ENCODE assay signal across 8 cellular contexts in the genomic region with DNA sequence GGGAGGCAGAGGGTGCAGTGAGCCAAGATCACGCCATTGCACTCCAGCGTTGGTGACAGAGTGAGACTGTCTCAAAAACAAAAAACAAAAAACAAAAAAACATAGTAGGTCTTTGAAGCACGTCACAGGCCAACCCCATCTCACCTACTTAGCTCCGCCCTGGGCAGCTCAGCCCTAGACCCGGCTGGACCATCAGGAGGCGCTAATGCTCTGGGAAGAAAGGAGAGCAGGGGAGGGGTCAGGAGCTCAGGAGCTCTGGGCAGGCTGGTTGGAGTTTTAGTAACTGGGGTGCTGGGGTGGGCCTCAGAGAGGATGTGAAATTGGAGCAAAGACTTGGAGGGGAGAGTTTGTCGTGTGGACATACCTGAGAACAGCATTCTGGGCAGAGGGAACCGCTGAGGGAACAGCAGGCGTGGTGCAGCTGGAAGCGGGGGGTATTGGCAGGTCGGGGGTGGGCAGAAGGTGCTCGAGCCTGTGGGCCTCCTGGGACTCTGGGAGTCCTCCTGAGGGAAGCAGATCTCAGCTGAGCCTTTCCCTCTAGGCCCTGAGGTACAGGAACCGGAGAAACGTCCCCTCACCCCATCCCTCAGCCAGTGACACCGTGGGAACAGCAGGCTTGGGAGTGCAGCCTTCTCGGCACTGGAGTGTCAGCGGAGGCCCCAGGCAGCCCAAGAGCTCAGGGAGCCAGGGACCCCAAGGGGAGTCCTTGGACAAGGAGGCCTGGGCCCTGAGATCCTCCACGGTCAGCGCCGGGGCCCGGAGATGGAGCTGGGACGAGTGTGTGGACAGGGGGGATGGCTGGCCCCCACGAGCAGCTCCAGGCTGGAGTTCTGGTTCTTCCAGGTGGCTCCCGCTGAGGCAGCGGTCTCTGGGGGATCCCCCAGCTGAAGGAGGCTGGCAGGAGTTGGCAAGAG. TPM values are rescaled to one million over a fixed set of nuclear protein-coding genes. Genes with fewer than 3 reads are reported as not detected.
DNase-seq lines count a peak whose midpoint lies in the region; TF ChIP-seq lines count a peak whose summit lies in the region.

No MANE protein-coding gene starts in this region.

- H3K36me3 ChIP-seq in colonic mucosa = no peaks in the 10 kb centered on the region

- peaks cover 12% of the 10 kb centered on the region for H3K23me2 ChIP-seq in H9 (ENCODE audit: insufficient read length, low read depth, low read length, poor library complexity, severe bottlenecking)

- no peak overlapping the region for H3K4me2 ChIP-seq in H9 (ENCODE audit: insufficient read depth, insufficient read length, low read length)

- H2AFZ ChIP-seq in H9 (ENCODE audit: low read length) = no peak overlapping the region

- intact Hi-C loops in colonic mucosa (cut with DNase I) = loop anchor here (5.0 kb wide), 1 partner anchor 39 kb away; the partner anchor contains the start of genes PRDX5 and TRMT112

- peaks cover 3 to 9% (median 4%) of the 10 kb centered on the region in 3 experiments; a peak in 5 of 7 replicates for H3K36me3 Mint-ChIP-seq in H9 (ENCODE audit: insufficient read depth in 1 of 3, low read depth in 3 of 3)

- no peak overlapping the region for H3K4me3 ChIP-seq in colonic mucosa
- H3K4me3 ChIP-seq in retinal pigment epithelial cell (ENCODE audit: low read length) = no peak overlapping the region

- H2BK12ac ChIP-seq in H9 (ENCODE audit: insufficient read length, low read depth, low read length) = no peak overlapping the region

- no CpG with 5 or more reads among the region's 25 CpGs for WGBS in H9 (ENCODE audit: extremely low coverage, insufficient read length, low lambda C conversion rate)

- H3K79me1 ChIP-seq in H9 (ENCODE audit: insufficient read depth, low read depth, low read length, poor library complexity, severe bottlenecking) = no peaks in the 10 kb centered on the region

- no peak overlapping the region for H3T11ph ChIP-seq in H9 (ENCODE audit: low read length)

- H4K5ac ChIP-seq in H9 (ENCODE audit: insufficient read length, low read depth, low read length) = no peak overlapping the region

- peak overlapping the region; percentile 16 to 34; a peak in 4 of 5 replicates for H3K4me3 Mint-ChIP-seq in H9

- H3K27me3 ChIP-seq in H9 (ENCODE audit: insufficient read depth, low read length) (no peaks in the 10 kb centered on the region; the same call in 1 of the 2 replicates), colonic mucosa (no peaks in the 10 kb centered on the region)

- peak overlapping the region in 2 of 3 experiments; percentile 41 to 53; a peak in 4 of 7 replicates for H3K27ac Mint-ChIP-seq in H9

- H3K9me3 ChIP-seq in H9 (ENCODE audit: control insufficient read depth, low read depth, low read length) (no peaks in the 10 kb centered on the region), colonic mucosa (no peaks in the 10 kb centered on the region)

- H3K27me3 Mint-ChIP-seq in H9 (ENCODE audit: low read depth) = no peaks in the 10 kb centered on the region

- H3K9ac ChIP-seq in H9 (ENCODE audit: extremely low read depth, insufficient read length, low read length) = no peak overlapping the region
- peak overlapping the region in 1 of 2 donors; percentile 97 for H3K9ac ChIP-seq in colonic mucosa (ENCODE audit: low read depth in 2 of 2, low read length in 2 of 2)

- H2AK5ac ChIP-seq in H9 (ENCODE audit: insufficient read length, low read length) = no peak overlapping the region

- H3K79me2 ChIP-seq in H9 (ENCODE audit: insufficient read depth, low read length) = no peaks in the 10 kb centered on the region

- peak; percentile 77 for TF ChIP-seq CTCF in H9 (conservative IDR thresholded peaks at IDR 0.05)
- TF ChIP-seq CTCF in colonic mucosa (IDR thresholded peaks at IDR 0.05) = peak; percentile 21
- TF ChIP-seq CTCF in retinal pigment epithelial cell (conservative IDR thresholded peaks at IDR 0.05; ENCODE audit: low read depth, low read length) = peak; percentile 69

- no peak overlapping the region for H2BK5ac ChIP-seq in H9 (ENCODE audit: insufficient read length, low read length)

- no peak overlapping the region for H3K14ac ChIP-seq in H9 (ENCODE audit: insufficient read depth, low read length)

- H3K23ac ChIP-seq in H9 (ENCODE audit: insufficient read length, low read depth, low read length) = no peak overlapping the region

- no peak overlapping the region for H2BK15ac ChIP-seq in H9 (ENCODE audit: low read depth, low read length)

- no peak overlapping the region for H4K8ac ChIP-seq in H9 (replicated peaks; ENCODE audit: insufficient read length, low read depth, low read length)

- no peak overlapping the region for H3K4ac ChIP-seq in H9 (ENCODE audit: low read depth, low read length)

- H3K4me1 ChIP-seq in H9 (ENCODE audit: insufficient read depth, low read length) = peaks cover 2% of the 10 kb centered on the region; the same call in 1 of the 2 replicates
- H3K4me1 ChIP-seq in colonic mucosa = peaks cover 23% of the 10 kb centered on the region

- H3K18ac ChIP-seq in H9 (ENCODE audit: insufficient read length, low read depth, low read length) = no peak overlapping the region

- peaks cover 2% of the 10 kb centered on the region for H4K20me1 ChIP-seq in H9 (ENCODE audit: control insufficient read depth, insufficient read depth, insufficient read length)

- no peak overlapping the region for H2BK20ac ChIP-seq in H9 (ENCODE audit: low read depth, low read length, poor library complexity, severe bottlenecking)

- H4K91ac ChIP-seq in H9 (ENCODE audit: insufficient read length, low read depth, low read length) = no peak overlapping the region

- no peaks in the 10 kb centered on the region for H3K9me3 Mint-ChIP-seq in H9

- DNase-seq in DMS153 treated with DMSO at 0.1 percent for 48 hours (lab: John Stamatoyannopoulos, UW; ENCODE audit: unreplicated experiment) = peak; percentile 13
- no peak for DNase-seq in DMS153 (lab: John Stamatoyannopoulos, UW)
- peak; percentile 89 for DNase-seq in H9
- DNase-seq in SHP77 (lab: John Stamatoyannopoulos, UW) = peak; percentile 48 to 52
- DNase-seq in colonic mucosa = no peak
- DNase-seq in retinal pigment epithelial cell (ENCODE audit: low read depth) = no peak
- DNase-seq in GOT3 (lab: John Stamatoyannopoulos, UW) = no peak
- no peak for DNase-seq in NCI-H128 (lab: John Stamatoyannopoulos, UW; ENCODE audit: unreplicated experiment)

- no peak overlapping the region for H3K56ac ChIP-seq in H9 (ENCODE audit: insufficient read length, low read depth, low read length)

- H3K27ac ChIP-seq in H9 (ENCODE audit: insufficient read length, low read depth, low read length) (no peak overlapping the region), colonic mucosa (no peak overlapping the region)

- H2BK120ac ChIP-seq in H9 (ENCODE audit: low read depth, low read length, poor library complexity, severe bottlenecking) = no peak overlapping the region

- peaks cover 21 to 38% of the 10 kb centered on the region in 2 experiments for H3K4me1 Mint-ChIP-seq in H9

RNA-seq across cellular contexts. Expression of gene RPS6KA4, which starts 2.2 kb away (rescaled TPM):
- total RNA-seq in H9 (2021) (10.8 and 11.1 TPM in 2 replicates), colonic mucosa (10 to 100 TPM; 28.9 to 59.1 TPM)

RNA-seq across cellular contexts. Expression of gene CCDC88B, which starts 16.8 kb away (rescaled TPM):
- total RNA-seq in H9 (2021) = 11.2 and 12.2 TPM in 2 replicates
- 10 to 100 TPM; 15.0 to 52.2 TPM for total RNA-seq in colonic mucosa

RNA-seq across cellular contexts. Expression of gene PRDX5, which starts 38.8 kb away (rescaled TPM):
- total RNA-seq in H9 (2021) (225 and 228 TPM in 2 replicates), colonic mucosa (100 to 1,000 TPM; 301 to 425 TPM)

RNA-seq across cellular contexts. Expression of gene TRMT112, which starts 39.4 kb away (rescaled TPM):
- total RNA-seq in H9 (2021) (315 and 341 TPM in 2 replicates), colonic mucosa (100 to 1,000 TPM in 1 of 2 donors, 10 to 100 TPM in 1; 75.9 to 184 TPM)

RNA-seq across cellular contexts. Expression of gene ESRRA, which starts 51.4 kb away (rescaled TPM):
- total RNA-seq in H9 (2021) = 42.3 and 44.0 TPM in 2 replicates
- 100 to 1,000 TPM; 150 to 187 TPM for total RNA-seq in colonic mucosa

Comparison
In these comparisons a context has a peak if more than half of its experiments do, and no peak if none do; other contexts are left out.
1. DNase-seq: peak in DMS153 treated with DMSO at 0.1 percent for 48 hours (single experiment), H9 (single experiment) and SHP77 (2 of 2); none in DMS153 (single experiment), colonic mucosa (single experiment), retinal pigment epithelial cell (single experiment), GOT3 (single experiment) and NCI-H128 (single experiment).
2. CTCF ChIP-seq: peak in every context shown above with its lines; median percentile 77 in H9; 69 in retinal pigment epithelial cell; 21 in colonic mucosa.